Comparison of ENCODE assay signal across 8 cellular contexts in the genomic region with DNA sequence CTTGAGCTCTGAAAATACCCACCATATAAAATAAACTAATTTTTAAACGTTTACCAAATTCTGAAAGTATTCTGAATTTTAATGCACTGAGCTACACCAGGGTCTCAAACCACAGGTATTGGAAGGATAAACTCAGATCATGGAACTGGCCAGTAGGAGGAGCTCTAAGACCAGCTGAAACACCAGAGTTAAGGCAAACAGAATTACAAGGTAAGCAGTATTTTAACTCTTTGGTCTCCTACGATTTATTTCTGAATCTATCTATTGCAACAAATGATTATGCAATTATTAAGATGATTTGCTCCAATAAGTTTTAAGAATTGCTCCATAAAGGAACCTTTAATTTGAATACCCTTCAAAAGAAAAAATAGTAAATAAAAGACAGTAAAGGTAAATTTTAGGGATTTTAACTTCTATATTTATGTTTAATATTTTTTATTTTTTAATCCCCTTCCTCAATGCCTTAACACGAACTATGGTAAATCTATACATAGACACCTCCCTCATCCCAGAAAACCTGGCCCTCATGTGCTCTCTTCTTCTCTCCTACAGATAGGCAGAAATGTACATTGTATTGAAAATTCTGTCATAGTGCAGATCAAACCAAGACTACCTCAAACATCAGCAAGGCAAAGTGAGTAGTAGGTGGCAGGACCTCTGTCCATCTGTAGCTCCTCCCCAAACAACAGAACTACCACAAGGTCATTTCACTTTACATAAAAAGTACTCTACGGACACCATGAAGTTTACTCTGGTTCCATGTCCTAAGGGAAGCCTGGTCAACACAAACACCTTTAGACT. TPM values are rescaled to one million over a fixed set of nuclear protein-coding genes. Genes with fewer than 3 reads are reported as not detected.
DNase-seq lines count a peak whose midpoint lies in the region; ATAC-seq lines count a peak whose summit lies in the region.

No MANE protein-coding gene starts in this region.

- H3K36me3 ChIP-seq in NT2/D1 (ENCODE audit: insufficient read depth, insufficient read length, low read length), result peaks cover 26% of the 10 kb centered on the region

- H3K36me3 Mint-ChIP-seq in naive B cell, result peaks cover 8 to 12% of the 10 kb centered on the region in 2 donors

- H3K27ac Mint-ChIP-seq in naive B cell, result no peak overlapping the region

- H3K9ac ChIP-seq in NT2/D1 (ENCODE audit: insufficient read length, low read depth), result no peak overlapping the region

- no peaks in the 10 kb centered on the region for H3K27me3 ChIP-seq in NT2/D1 (ENCODE audit: insufficient read depth, insufficient read length)

- ATAC-seq in GM19463 (IDR thresholded peaks at IDR 0.05; ENCODE audit: unreplicated experiment) (peak; percentile 89), HG03575 (IDR thresholded peaks at IDR 0.05; ENCODE audit: extremely low read depth, insufficient number of reproducible peaks, low FRiP score, unreplicated experiment) (peak; percentile 90), naive B cell (ENCODE audit: low read depth in 2 of 2) (peak; percentile 79 to 95)

- DNase-seq in D341Med (ENCODE audit: low spot score) (peak; percentile 65), NT2/D1 (ENCODE audit: low read depth, low spot score) (peak; percentile 69), epidermal melanocyte (ENCODE audit: insufficient read length, low spot score) (peak; percentile 19), naive B cell (peak; percentile 68)
- DNase-seq in activated CD8-positive, alpha-beta memory T cell treated with anti-CD3 and anti-CD28 coated beads for 48 hours (ENCODE audit: low read depth in 2 of 3, low spot score in 2 of 3), result peak in 2 of 3 experiments; percentile 15 to 38
- peak; percentile 52 for DNase-seq in stimulated activated naive CD4-positive, alpha-beta T cell treated with Interleukin-2 at 50 U/mL for 16 hours (lab: John Stamatoyannopoulos, UW)

- H3K9me3 ChIP-seq in NT2/D1 (ENCODE audit: insufficient read depth, low read length), result no peaks in the 10 kb centered on the region

- H3K4me1 Mint-ChIP-seq in naive B cell, result no peaks in the 10 kb centered on the region

- no peak overlapping the region for H3K4me3 Mint-ChIP-seq in naive B cell

- no peaks in the 10 kb centered on the region for H3K4me1 ChIP-seq in NT2/D1 (ENCODE audit: insufficient read depth, insufficient read length)

- H3K4me3 ChIP-seq in NT2/D1 (ENCODE audit: insufficient read length, low read depth), result no peak overlapping the region

- no peaks in the 10 kb centered on the region for H3K27me3 Mint-ChIP-seq in naive B cell

- no peaks in the 10 kb centered on the region for H3K9me3 Mint-ChIP-seq in naive B cell

RNA-seq across cellular contexts. Expression of a gene that starts 58.4 kb away (rescaled TPM):
- polyA plus RNA-seq in naive B cell (ENCODE audit: low read depth in 6 of 6), result not detected

Comparison
In these comparisons a context has a peak if more than half of its experiments do, and no peak if none do; other contexts are left out.
1. DNase-seq: peak in every context shown above with its lines; median percentile 69 in NT2/D1; 68 in naive B cell; 65 in D341Med; 52 in stimulated activated naive CD4-positive, alpha-beta T cell treated with Interleukin-2 at 50 U/mL for 16 hours; 26 in activated CD8-positive, alpha-beta memory T cell treated with anti-CD3 and anti-CD28 coated beads for 48 hours; 19 in epidermal melanocyte.